8 cellular contexts compared by ENCODE assay signal in the genomic region with DNA sequence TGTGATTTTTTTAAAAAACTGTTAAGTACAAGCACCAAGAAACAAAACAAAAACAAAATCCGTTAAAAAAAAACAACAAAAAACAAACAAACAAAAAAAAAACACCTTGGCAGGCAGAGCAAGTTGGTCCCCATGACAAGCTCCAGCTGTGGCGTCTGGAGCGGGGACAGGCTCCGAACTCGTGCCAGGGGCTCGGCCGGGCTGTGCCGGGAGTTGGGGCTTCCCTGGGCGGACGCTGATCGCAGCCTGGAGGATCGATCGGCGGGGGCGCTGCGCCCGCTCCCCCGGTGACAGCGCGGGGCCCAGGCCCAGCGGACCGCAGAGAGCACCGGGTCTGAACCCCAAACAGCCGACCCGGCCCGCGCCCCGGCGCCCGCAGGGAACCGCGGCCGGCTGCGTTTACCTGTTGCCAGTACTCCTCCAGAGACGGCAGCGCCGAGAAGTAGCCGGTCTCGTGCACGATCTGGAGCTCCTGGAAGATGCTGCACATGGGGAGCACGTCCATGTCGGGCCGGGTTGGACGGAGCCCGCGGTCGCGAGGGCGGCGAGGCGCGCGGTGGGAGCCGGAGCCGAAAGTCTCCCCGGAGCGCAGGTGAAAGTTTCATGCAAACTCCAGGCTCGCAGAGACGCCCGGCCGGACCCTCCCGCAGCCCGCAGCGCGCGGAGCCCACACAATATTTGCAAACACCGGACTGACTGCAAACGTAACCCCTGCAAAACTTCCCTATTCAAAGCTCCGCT. TPM values are rescaled to one million over a fixed set of nuclear protein-coding genes. Genes with fewer than 3 reads are reported as not detected.
A peak's percentile ranks its signal among the peaks of the same experiment; 100 is the strongest.
DNase-seq lines count a peak whose midpoint lies in the region; ATAC-seq and TF ChIP-seq lines count a peak whose summit lies in the region.

TSS of gene KLF6 (minus strand) at position 700 of the 741 bp plus-strand sequence. CDS start at position 505, 195 bp downstream.

- peaks cover 76% of the 10 kb centered on the region for H3K36me3 Mint-ChIP-seq in central memory CD8-positive, alpha-beta T cell (ENCODE audit: insufficient read depth)

- peak within 1 kb of the TSS; percentile 100 for H3K27ac Mint-ChIP-seq in central memory CD8-positive, alpha-beta T cell (ENCODE audit: low read depth)

- TSS peak; percentile 48 for BruUV-seq in PC-9 (replicated peaks; lab: Mats Ljungman, UMichigan)

- POLR2A ChIA-PET in PC-9 (lab: Charles Lee; ENCODE audit: unreplicated experiment), result interaction anchor here (0.5 to 1.7 kb wide), 23 partner anchors 8 to 1704 kb away, joined by 3 to 27 read pairs (median 6); no protein-coding TSS in a partner anchor

- H3K27me3 ChIP-seq in PC-9 (ENCODE audit: insufficient read depth, low read depth), result no peaks in the 10 kb centered on the region

- DNase-seq in NCI-H1417 (lab: John Stamatoyannopoulos, UW), result peak; percentile 35 to 81 (median 59)
- DNase-seq in NCI-H1417 treated with DMSO at 0.1 percent for 48 hours (lab: John Stamatoyannopoulos, UW), result no peak
- no peak for DNase-seq in PC-9
- DNase-seq in central memory CD8-positive, alpha-beta T cell (ENCODE audit: low spot score in 2 of 2), result no peak
- DNase-seq in kidney tubule cell (ENCODE audit: low spot score), result peak; percentile 57
- DNase-seq in stimulated activated CD4-positive, alpha-beta T cell treated with anti-CD3 and anti-CD28 coated beads, Interleukin-4, amount 100 ng/mL, for 24 hours, result peak; percentile 50
- DNase-seq in central memory CD4-positive, alpha-beta T cell, result no peak

- H3K4me1 ChIP-seq in PC-9 (replicated peaks; ENCODE audit: insufficient read depth), result peaks cover 33% of the 10 kb centered on the region

- H3K9me2 ChIP-seq in PC-9 (ENCODE audit: insufficient read depth), result no peaks in the 10 kb centered on the region

- H3K9me3 Mint-ChIP-seq in central memory CD8-positive, alpha-beta T cell, result no peaks in the 10 kb centered on the region

- H3K4me2 ChIP-seq in PC-9, result peak within 1 kb of the TSS; percentile 95

- peaks cover 14% of the 10 kb centered on the region for H3K36me3 ChIP-seq in PC-9 (ENCODE audit: low read depth)

- peaks cover 59% of the 10 kb centered on the region for H3K79me2 ChIP-seq in PC-9 (ENCODE audit: low read depth)

- ATAC-seq in HG02571 (IDR thresholded peaks at IDR 0.05; ENCODE audit: unreplicated experiment), result peak; percentile 40
- no peak for ATAC-seq in central memory CD8-positive, alpha-beta T cell (replicated peaks; ENCODE audit: extremely low read depth, poor library complexity, severe bottlenecking)

- no peaks in the 10 kb centered on the region for H3K27me3 Mint-ChIP-seq in central memory CD8-positive, alpha-beta T cell

- intact Hi-C loops in PC-9 (cut with micrococcal nuclease; ENCODE audit: unreplicated experiment), result loop anchor here (1.0 to 10.0 kb wide), 10 partner anchors 22 to 983 kb away; no protein-coding TSS in a partner anchor

- CTCF ChIA-PET in PC-9 (lab: Charles Lee), result interaction anchor here (0.6 to 0.7 kb wide), 2 partner anchors 71 to 590 kb away, joined by 3 read pairs; no protein-coding TSS in a partner anchor

- no peak for TF ChIP-seq CTCF in PC-9 (conservative IDR thresholded peaks at IDR 0.05)

- peaks cover 27% of the 10 kb centered on the region; the same call in 1 of the 2 replicates for H3F3A ChIP-seq in PC-9 (ENCODE audit: insufficient read depth, low read depth)

- no peak within 1 kb of the TSS for H2AFZ ChIP-seq in PC-9

- peaks cover 59% of the 10 kb centered on the region for H3K4me1 Mint-ChIP-seq in central memory CD8-positive, alpha-beta T cell

- peak within 1 kb of the TSS; percentile 85 for H3K4me3 ChIP-seq in PC-9

- H3K27ac ChIP-seq in PC-9, result peak within 1 kb of the TSS; percentile 98

- no peaks in the 10 kb centered on the region for H3K9me3 ChIP-seq in PC-9 (ENCODE audit: insufficient read depth, low read depth)

- peak within 1 kb of the TSS; percentile 97 for H3K4me3 Mint-ChIP-seq in central memory CD8-positive, alpha-beta T cell

- no peaks in the 10 kb centered on the region for H4K20me1 ChIP-seq in PC-9 (ENCODE audit: insufficient read depth)

RNA-seq across cellular contexts. Expression of gene KLF6, which starts in this region (rescaled TPM):
- total RNA-seq in PC-9 (2021), result 27.7 and 41.9 TPM in 2 replicates

Comparison
In these comparisons a context has a peak if more than half of its experiments do, and no peak if none do; other contexts are left out.
1. DNase-seq: peak in NCI-H1417 (3 of 3), kidney tubule cell (single experiment) and stimulated activated CD4-positive, alpha-beta T cell treated with anti-CD3 and anti-CD28 coated beads, Interleukin-4, amount 100 ng/mL, for 24 hours (single experiment); none in NCI-H1417 treated with DMSO at 0.1 percent for 48 hours (single experiment), PC-9 (0 of 2), central memory CD8-positive, alpha-beta T cell (0 of 2) and central memory CD4-positive, alpha-beta T cell (single experiment).